In genomic region chr9:129351058-129351641, GRCh38 we compare ENCODE assay signal across 11 cellular contexts.
DNase-seq lines count a peak whose midpoint lies in the region; ATAC-seq, FAIRE-seq and TF ChIP-seq lines count a peak whose summit lies in the region.
"Had no signal": no experiment of that assay in that cellular context is flagged by ENCODE, and none has a peak within 500 bp of the region (broad histone marks: within the 10 kb centered on the region; RNA-seq: fewer than 3 reads in every experiment).

No MANE protein-coding gene starts in this region.

- H3K9me3 ChIP-seq in HUES64 (ENCODE audit: insufficient read depth, low read depth, low read length) (no peaks in the 10 kb centered on the region), astrocyte (ENCODE audit: insufficient read depth, low read depth, low read length) (peaks cover 9% of the 10 kb centered on the region), iPS-18a (ENCODE audit: control insufficient read depth, low read depth, low read length) (no peaks in the 10 kb centered on the region), sigmoid colon (peaks cover 0 to 8% (median 3%) of the 10 kb centered on the region in 4 donors)

- H3K9me3 Mint-ChIP-seq in astrocyte (ENCODE audit: unreplicated experiment) = peaks cover 5% of the 10 kb centered on the region
- H3K9me3 Mint-ChIP-seq: natural killer cell had no signal

- 4% methylated on average over 14 of the region's 14 CpGs for WGBS in HUES64
- 31 to 45% methylated on average over 14 of the region's 14 CpGs for WGBS in sigmoid colon, 2 donors

- no peak for ATAC-seq in HG02588 (IDR thresholded peaks at IDR 0.05; ENCODE audit: unreplicated experiment)

- peaks cover 5% of the 10 kb centered on the region for H3K4me1 Mint-ChIP-seq in astrocyte (ENCODE audit: low read depth, unreplicated experiment)

- DNase-seq in astrocyte (ENCODE audit: low read depth) (no peak), sigmoid colon (no peak), activated T-cell treated with anti-CD3 and anti-CD28 coated beads for 4 hours (no peak)
- no peak for DNase-seq in activated CD4-positive, alpha-beta T cell treated with anti-CD3 and anti-CD28 coated beads for 4 hours
- DNase-seq in stimulated activated CD4-positive, alpha-beta T cell treated with anti-CD3 and anti-CD28 coated beads, Interleukin-1b, Interleukin-23, amount 100 ng/mL, for 48 hours = no peak
- DNase-seq: activated T-cell treated with anti-CD3 and anti-CD28 coated beads, Interleukin-2, amount 50 U/mL, for 24 hours; natural killer cell; NCI-H1436 treated with DMSO at 0.1 percent for 48 hours had no signal

- H3K9ac ChIP-seq in HUES64 (ENCODE audit: low read depth, low read length) = no peak overlapping the region
- H3K9ac ChIP-seq in astrocyte (ENCODE audit: low read length) = peak overlapping the region; percentile 6
- H3K9ac ChIP-seq in iPS-18a (ENCODE audit: low read length) = no peak overlapping the region

- H3K36me3 ChIP-seq in HUES64 (ENCODE audit: insufficient read depth, low read length) = no peaks in the 10 kb centered on the region
- no peaks in the 10 kb centered on the region for H3K36me3 ChIP-seq in astrocyte (ENCODE audit: insufficient read depth, low read length)
- H3K36me3 ChIP-seq in iPS-18a (ENCODE audit: control insufficient read depth, low read depth, low read length) = no peaks in the 10 kb centered on the region
- H3K36me3 ChIP-seq in sigmoid colon = no peaks in the 10 kb centered on the region

- H3K27me3 Mint-ChIP-seq in astrocyte (ENCODE audit: low read depth, unreplicated experiment) = peaks cover 2% of the 10 kb centered on the region

- H3K4me1 ChIP-seq in HUES64 (ENCODE audit: insufficient read depth, low read length) (peaks cover 11% of the 10 kb centered on the region; the same call in 1 of the 2 replicates), astrocyte (ENCODE audit: insufficient read depth, low read length) (peaks cover 10% of the 10 kb centered on the region), iPS-18a (ENCODE audit: control insufficient read depth, low read depth, low read length) (peaks cover 10% of the 10 kb centered on the region), sigmoid colon (peaks cover 0 to 29% (median 27%) of the 10 kb centered on the region in 4 donors)

- peak overlapping the region; percentile 94 for H3K4me2 ChIP-seq in astrocyte (ENCODE audit: low read length)

- H3K27me3 ChIP-seq in HUES64 (ENCODE audit: insufficient read depth, low read length) (no peaks in the 10 kb centered on the region), astrocyte (ENCODE audit: insufficient read depth, low read length) (no peaks in the 10 kb centered on the region), iPS-18a (ENCODE audit: control insufficient read depth, insufficient read depth, low read length) (no peaks in the 10 kb centered on the region), sigmoid colon (peaks cover 0 to 8% (median 0%) of the 10 kb centered on the region in 3 donors)

- H4K20me1 ChIP-seq in astrocyte (ENCODE audit: insufficient read depth, low read length) = no peaks in the 10 kb centered on the region

- TF ChIP-seq CTCF in astrocyte (IDR thresholded peaks at IDR 0.05; ENCODE audit: insufficient read depth, low read depth, low read length) (no peak), sigmoid colon (IDR thresholded peaks at IDR 0.05) (no peak)

- no peak overlapping the region for H3K4me3 Mint-ChIP-seq in astrocyte (ENCODE audit: unreplicated experiment)
- H3K4me3 Mint-ChIP-seq: natural killer cell had no signal

- no peak overlapping the region for H3K27ac Mint-ChIP-seq in astrocyte (ENCODE audit: unreplicated experiment)
- H3K27ac Mint-ChIP-seq: activated T-cell treated with anti-CD3 and anti-CD28 coated beads, Interleukin-2, amount 50 U/mL, for 24 hours had no signal

- H3K4me3 ChIP-seq in HUES64 (ENCODE audit: low read length) (peak overlapping the region; percentile 67), astrocyte (ENCODE audit: insufficient read depth, low read depth, low read length) (no peak overlapping the region), iPS-18a (ENCODE audit: low read length) (peak overlapping the region; percentile 70), sigmoid colon (peak overlapping the region in 1 of 4 donors; percentile 56)

- H3K36me3 Mint-ChIP-seq in astrocyte (ENCODE audit: low read depth, unreplicated experiment) = peaks cover 2% of the 10 kb centered on the region
- H3K36me3 Mint-ChIP-seq: natural killer cell had no signal

- H3K79me2 ChIP-seq in astrocyte (ENCODE audit: insufficient read depth, low read length) = no peaks in the 10 kb centered on the region

- FAIRE-seq in astrocyte (lab: Jason Lieb, UNC) = no peak

- H2AFZ ChIP-seq in astrocyte (ENCODE audit: low read depth, low read length) = no peak overlapping the region

- peak overlapping the region; percentile 82; the same call in 1 of the 2 replicates for H3K27ac ChIP-seq in HUES64 (ENCODE audit: low read depth, low read length)
- no peak overlapping the region for H3K27ac ChIP-seq in astrocyte (ENCODE audit: low read depth, low read length)
- no peak overlapping the region for H3K27ac ChIP-seq in iPS-18a (ENCODE audit: low read length)
- H3K27ac ChIP-seq in sigmoid colon = peak overlapping the region; percentile 43 to 71 (median 69)

- TF ChIP-seq EP300 in sigmoid colon (IDR thresholded peaks at IDR 0.05) = no peak

- no peak for TF ChIP-seq POLR2A in sigmoid colon (IDR thresholded peaks at IDR 0.05)

- intact Hi-C loops in sigmoid colon (cut with DNase I) = no loop called here

Comparison
In these comparisons a context has a peak if more than half of its experiments do, and no peak if none do; other contexts are left out.
1. H3K27ac ChIP-seq: peak in HUES64 (single experiment) and sigmoid colon (4 of 4); none in astrocyte (single experiment) and iPS-18a (single experiment).